In genomic region chr5:115500225-115500624, GRCh38 we compare ENCODE assay signal across 8 cellular contexts.
"Had no signal": no experiment of that assay in that cellular context is flagged by ENCODE, and none has a peak within 500 bp of the region (broad histone marks: within the 10 kb centered on the region; RNA-seq: fewer than 3 reads in every experiment).

No MANE protein-coding gene starts in this region.

- H3K36me3 ChIP-seq: HAP-1 had no signal

- H3K4me3 Mint-ChIP-seq: H9, HFFc6 had no signal

- H3K27ac ChIP-seq: GM23248 had no signal

- H3K27ac Mint-ChIP-seq: H9, HFFc6 had no signal

- H3K4me3 ChIP-seq: GM23248, HAP-1 had no signal

- DNase-seq: GM23248, GOT3, H7, H9, HCEC 1CT, HFFc6 had no signal

- H2AFZ ChIP-seq: GM23248 had no signal

- H3K9me3 Mint-ChIP-seq: HFFc6 had no signal

- H3K9ac ChIP-seq: GM23248 had no signal

- ATAC-seq: HCT116 had no signal
